14 cellular contexts compared by ENCODE assay signal in the genomic region with DNA sequence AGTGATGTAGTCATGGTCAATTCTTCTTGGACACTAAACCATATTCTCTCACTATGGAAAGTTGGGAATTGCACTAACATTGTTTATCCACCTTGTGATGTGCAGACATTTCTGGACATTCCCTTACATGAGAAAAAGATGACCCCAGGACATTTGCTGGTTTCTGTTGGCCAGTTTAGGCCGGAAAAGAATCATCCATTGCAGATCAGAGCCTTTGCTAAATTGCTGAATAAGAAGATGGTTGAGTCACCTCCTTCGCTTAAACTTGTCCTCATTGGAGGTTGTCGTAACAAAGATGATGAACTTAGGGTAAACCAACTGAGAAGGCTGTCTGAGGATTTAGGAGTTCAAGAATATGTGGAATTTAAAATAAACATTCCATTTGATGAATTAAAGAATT. TPM values are rescaled to one million over a fixed set of nuclear protein-coding genes. Genes with fewer than 3 reads are reported as not detected.
DNase-seq lines count a peak whose midpoint lies in the region; ATAC-seq and TF ChIP-seq lines count a peak whose summit lies in the region.
"Had no signal": no experiment of that assay in that cellular context is flagged by ENCODE, and none has a peak within 500 bp of the region (broad histone marks: within the 10 kb centered on the region; RNA-seq: fewer than 3 reads in every experiment).

A gene with protein sequence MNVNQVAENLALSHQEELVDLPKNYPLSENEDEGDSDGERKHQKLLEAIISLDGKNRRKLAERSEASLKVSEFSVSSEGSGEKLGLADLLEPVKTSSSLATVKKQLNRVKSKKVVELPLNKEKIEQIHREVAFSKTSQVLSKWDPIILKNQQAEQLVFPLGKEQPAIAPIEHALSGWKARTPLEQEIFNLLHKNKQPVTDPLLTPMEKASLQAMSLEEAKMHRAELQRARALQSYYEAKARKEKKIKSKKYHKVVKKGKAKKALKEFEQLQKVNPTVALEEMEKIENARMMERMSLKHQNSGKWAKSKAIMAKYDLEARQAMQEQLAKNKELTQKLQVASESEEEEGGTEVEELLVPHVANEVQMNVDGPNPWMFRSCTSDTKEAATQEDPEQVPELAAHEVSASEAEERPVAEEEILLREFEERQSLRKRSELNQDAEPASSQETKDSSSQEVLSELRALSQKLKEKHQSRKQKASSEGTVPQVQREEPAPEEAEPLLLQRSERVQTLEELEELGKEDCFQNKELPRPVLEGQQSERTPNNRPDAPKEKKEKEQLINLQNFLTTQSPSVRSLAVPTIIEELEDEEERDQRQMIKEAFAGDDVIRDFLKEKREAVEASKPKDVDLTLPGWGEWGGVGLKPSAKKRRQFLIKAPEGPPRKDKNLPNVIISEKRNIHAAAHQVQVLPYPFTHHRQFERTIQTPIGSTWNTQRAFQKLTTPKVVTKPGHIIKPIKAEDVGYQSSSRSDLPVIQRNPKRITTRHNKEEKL (plus strand): TSS at position 211 of the 400 bp plus-strand sequence. CDS start 4,114 bp downstream, outside the sequence.

- intact Hi-C loops in activated T-helper 2 cell treated with anti-CD3 and anti-CD28 coated beads, Interferon-gamma antibody, Interleukin-2, Interleukin-4, amounts not matched to agents 10 μg/mL and 5 μg/mL and 100 μg/mL, durations not matched to agents 14 hours and 24 hours and 36 hours (cut with micrococcal nuclease): no loop called here
- intact Hi-C loops in left ventricle myocardium superior (cut with micrococcal nuclease) (no loop called here), vagina (cut with DNase I) (no loop called here)

- DNase-seq in EH (ENCODE audit: low read depth) (peak; percentile 6), left ventricle myocardium superior (no peak), progenitor cell of endocrine pancreas (ENCODE audit: low spot score, unreplicated experiment) (no peak), NCI-H1436 treated with DMSO at 0.1 percent for 48 hours (lab: John Stamatoyannopoulos, UW) (no peak), COLO668 (lab: John Stamatoyannopoulos, UW; ENCODE audit: unreplicated experiment) (no peak), vagina (ENCODE audit: extremely low spot score in 2 of 2) (no peak)
- DNase-seq in activated T-helper 2 cell treated with anti-CD3 and anti-CD28 coated beads, Interferon-gamma antibody, Interleukin-2, Interleukin-4, amounts not matched to agents 10 μg/mL and 5 μg/mL and 100 μg/mL, durations not matched to agents 14 hours and 24 hours and 36 hours (ENCODE audit: low spot score): no peak
- DNase-seq: cerebellar nuclear complex, WERI-Rb-1 had no signal

- H3K27me3 Mint-ChIP-seq in activated T-helper 2 cell treated with anti-CD3 and anti-CD28 coated beads, Interferon-gamma antibody, Interleukin-2, Interleukin-4, amounts not matched to agents 10 μg/mL and 5 μg/mL and 100 μg/mL, durations not matched to agents 14 hours and 24 hours and 36 hours (ENCODE audit: low read depth): no peaks in the 10 kb centered on the region
- H3K27me3 Mint-ChIP-seq in progenitor cell of endocrine pancreas: no peaks in the 10 kb centered on the region

- no peak for TF ChIP-seq POLR2A in vagina (IDR thresholded peaks at IDR 0.05)

- no peaks in the 10 kb centered on the region for H3K4me1 ChIP-seq in vagina
- H3K4me1 ChIP-seq: BLaER1, foreskin keratinocyte had no signal

- peaks cover 0 to 24% of the 10 kb centered on the region in 2 donors for H3K36me3 ChIP-seq in vagina

- no peaks in the 10 kb centered on the region for H3K9me3 ChIP-seq in vagina
- H3K9me3 ChIP-seq: BLaER1 had no signal

- ATAC-seq in left ventricle myocardium superior: no peak
- no peak for ATAC-seq in GM19467 (IDR thresholded peaks at IDR 0.05; ENCODE audit: unreplicated experiment)
- ATAC-seq: foreskin keratinocyte had no signal

- peaks cover 80% of the 10 kb centered on the region for H3K36me3 Mint-ChIP-seq in activated T-helper 2 cell treated with anti-CD3 and anti-CD28 coated beads, Interferon-gamma antibody, Interleukin-2, Interleukin-4, amounts not matched to agents 10 μg/mL and 5 μg/mL and 100 μg/mL, durations not matched to agents 14 hours and 24 hours and 36 hours (ENCODE audit: low read depth)
- H3K36me3 Mint-ChIP-seq in progenitor cell of endocrine pancreas (ENCODE audit: insufficient read depth): peaks cover 60% of the 10 kb centered on the region

- H3K9me3 Mint-ChIP-seq in activated T-helper 2 cell treated with anti-CD3 and anti-CD28 coated beads, Interferon-gamma antibody, Interleukin-2, Interleukin-4, amounts not matched to agents 10 μg/mL and 5 μg/mL and 100 μg/mL, durations not matched to agents 14 hours and 24 hours and 36 hours: peaks cover 6% of the 10 kb centered on the region
- H3K9me3 Mint-ChIP-seq in progenitor cell of endocrine pancreas (ENCODE audit: low read depth): peaks cover 6% of the 10 kb centered on the region

- H3K27me3 ChIP-seq in vagina: no peaks in the 10 kb centered on the region
- H3K27me3 ChIP-seq: BLaER1, foreskin keratinocyte had no signal

- H3K27ac ChIP-seq in vagina: no peak within 1 kb of the TSS
- H3K27ac ChIP-seq: BLaER1, foreskin keratinocyte, RWPE1, WERI-Rb-1 had no signal

- peaks cover 6% of the 10 kb centered on the region for H3K4me1 Mint-ChIP-seq in activated T-helper 2 cell treated with anti-CD3 and anti-CD28 coated beads, Interferon-gamma antibody, Interleukin-2, Interleukin-4, amounts not matched to agents 10 μg/mL and 5 μg/mL and 100 μg/mL, durations not matched to agents 14 hours and 24 hours and 36 hours (ENCODE audit: low read depth)
- H3K4me1 Mint-ChIP-seq in progenitor cell of endocrine pancreas (ENCODE audit: low read depth): peaks cover 15% of the 10 kb centered on the region

- no peak within 1 kb of the TSS for H3K27ac Mint-ChIP-seq in activated T-helper 2 cell treated with anti-CD3 and anti-CD28 coated beads, Interferon-gamma antibody, Interleukin-2, Interleukin-4, amounts not matched to agents 10 μg/mL and 5 μg/mL and 100 μg/mL, durations not matched to agents 14 hours and 24 hours and 36 hours
- H3K27ac Mint-ChIP-seq in progenitor cell of endocrine pancreas: peak within 1 kb of the TSS; percentile 86

- no peak within 1 kb of the TSS for H3K4me3 Mint-ChIP-seq in activated T-helper 2 cell treated with anti-CD3 and anti-CD28 coated beads, Interferon-gamma antibody, Interleukin-2, Interleukin-4, amounts not matched to agents 10 μg/mL and 5 μg/mL and 100 μg/mL, durations not matched to agents 14 hours and 24 hours and 36 hours (ENCODE audit: low read depth)
- no peak within 1 kb of the TSS for H3K4me3 Mint-ChIP-seq in progenitor cell of endocrine pancreas (ENCODE audit: low read depth)

- no peak within 1 kb of the TSS for H3K4me3 ChIP-seq in vagina
- H3K4me3 ChIP-seq: BLaER1, lung had no signal

- TF ChIP-seq CTCF in progenitor cell of endocrine pancreas (IDR thresholded peaks at IDR 0.05; ENCODE audit: unreplicated experiment): no peak
- no peak for TF ChIP-seq CTCF in vagina (IDR thresholded peaks at IDR 0.05)

RNA-seq across cellular contexts. Expression of the gene that starts here (rescaled TPM):
- total RNA-seq in activated T-helper 2 cell treated with anti-CD3 and anti-CD28 coated beads, Interferon-gamma antibody, Interleukin-2, Interleukin-4, amounts not matched to agents 10 μg/mL and 5 μg/mL and 100 μg/mL, durations not matched to agents 14 hours and 24 hours and 36 hours: 9.7 and 11.0 TPM in 2 replicates
- total RNA-seq in left ventricle myocardium superior (10.7 TPM), progenitor cell of endocrine pancreas (22.6 and 23.5 TPM in 2 replicates), vagina (5.9 TPM)
